ENCODE assay signal across 1 cellular context in the genomic region with DNA sequence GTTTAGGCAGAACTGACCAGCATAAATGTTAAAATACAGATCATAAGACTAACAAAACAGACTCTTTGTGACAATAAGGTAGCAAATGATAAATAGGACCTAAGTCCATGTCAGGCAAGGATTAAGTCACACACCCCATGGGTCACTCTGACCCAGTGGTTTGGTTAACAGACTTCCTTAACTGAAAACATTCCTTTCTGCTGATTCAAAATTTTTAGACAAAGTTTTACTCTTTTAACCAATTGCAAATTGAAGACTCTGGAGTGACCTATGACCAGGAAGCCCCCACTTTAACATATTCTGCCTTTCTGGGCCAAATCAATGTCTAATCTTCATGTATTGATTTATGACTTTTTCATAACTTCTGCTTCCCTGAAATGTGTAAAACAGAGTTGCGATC.
TF ChIP-seq lines count a peak whose summit lies in the region.

No MANE protein-coding gene starts in this region.

TF ChIP-seq in H1, 55 proteins besides CTCF, POLR2A, EP300 and RAD21 (continued from another document):
- TF ChIP-seq, protein P1, sequence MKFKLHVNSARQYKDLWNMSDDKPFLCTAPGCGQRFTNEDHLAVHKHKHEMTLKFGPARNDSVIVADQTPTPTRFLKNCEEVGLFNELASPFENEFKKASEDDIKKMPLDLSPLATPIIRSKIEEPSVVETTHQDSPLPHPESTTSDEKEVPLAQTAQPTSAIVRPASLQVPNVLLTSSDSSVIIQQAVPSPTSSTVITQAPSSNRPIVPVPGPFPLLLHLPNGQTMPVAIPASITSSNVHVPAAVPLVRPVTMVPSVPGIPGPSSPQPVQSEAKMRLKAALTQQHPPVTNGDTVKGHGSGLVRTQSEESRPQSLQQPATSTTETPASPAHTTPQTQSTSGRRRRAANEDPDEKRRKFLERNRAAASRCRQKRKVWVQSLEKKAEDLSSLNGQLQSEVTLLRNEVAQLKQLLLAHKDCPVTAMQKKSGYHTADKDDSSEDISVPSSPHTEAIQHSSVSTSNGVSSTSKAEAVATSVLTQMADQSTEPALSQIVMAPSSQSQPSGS (IDR thresholded peaks at IDR 0.05; ENCODE audit: low read length): no peak
- no peak for TF ChIP-seq MAX (IDR thresholded peaks at IDR 0.05)
- TF ChIP-seq GABPA (IDR thresholded peaks at IDR 0.05; ENCODE audit: borderline replicate concordance, insufficient read depth, low read length): no peak
- TF ChIP-seq MAFK (IDR thresholded peaks at IDR 0.05; ENCODE audit: low read depth, low read length): no peak
